ENCODE assay signal across 22 cellular contexts in the genomic region with DNA sequence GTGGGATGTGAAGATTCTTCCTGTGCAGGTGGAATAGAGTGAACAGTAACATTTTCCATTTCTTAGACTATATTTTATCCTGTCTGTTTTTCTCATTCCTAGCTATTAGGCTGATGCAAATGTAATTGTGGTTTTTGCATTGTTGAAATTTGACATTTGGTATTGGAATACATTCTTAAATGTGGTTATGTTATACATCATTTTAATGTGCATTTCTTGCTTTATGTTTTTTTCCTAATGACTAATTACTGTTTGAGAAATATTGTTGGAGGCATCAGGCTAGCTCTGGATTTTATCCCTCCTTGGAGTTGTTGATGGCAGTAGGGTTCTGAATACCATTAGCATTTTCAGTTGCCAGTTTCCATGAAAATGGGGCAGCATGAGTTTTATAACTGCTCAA.
"Had no signal": no experiment of that assay in that cellular context is flagged by ENCODE, and none has a peak within 500 bp of the region (broad histone marks: within the 10 kb centered on the region; RNA-seq: fewer than 3 reads in every experiment).

No MANE protein-coding gene starts in this region.

- DNase-seq: activated CD4-positive, alpha-beta memory T cell treated with anti-CD3 and anti-CD28 coated beads, Interleukin-2, amount 10 ng/mL, durations not matched to agents 7 days and 5 days; activated CD4-positive, alpha-beta T cell treated with anti-CD3 and anti-CD28 coated beads for 1 hour; activated CD4-positive, alpha-beta T cell treated with anti-CD3 and anti-CD28 coated beads for 4 hours; activated CD4-positive, alpha-beta T cell treated with anti-CD3 and anti-CD28 coated beads, Interleukin-2, amount 10 ng/mL, durations not matched to agents 7 days and 5 days; activated CD4-positive, alpha-beta T cell treated with anti-CD3 and anti-CD28 coated beads, Interleukin-2, amount 50 U/mL, for 4 hours; activated effector memory CD4-positive, alpha-beta T cell treated with Interleukin-2 at 50 U/mL for 16 hours; activated gamma-delta T cell treated with Interleukin-2 at 50 U/mL for 16 hours; activated naive CD4-positive, alpha-beta T cell treated with anti-CD3 and anti-CD28 coated beads, Interleukin-2, amount 50 U/mL, for 16 hours; activated naive CD4-positive, alpha-beta T cell treated with Interleukin-2 at 50 U/mL for 16 hours; activated T-cell treated with anti-CD3 and anti-CD28 coated beads, Interleukin-2, amount 50 U/mL, for 4 hours; amygdala; aorta; body of pancreas; central memory CD4-positive, alpha-beta T cell; cerebellar nuclear complex; colonic mucosa; effector memory CD4-positive, alpha-beta T cell; endodermal cell; glutamatergic neuron; heart left ventricle; T-helper 2 cell had no signal

- H3K4me1 ChIP-seq: body of pancreas, colonic mucosa had no signal

- H3K27me3 ChIP-seq: body of pancreas, colonic mucosa had no signal

- H3K27ac ChIP-seq: body of pancreas, colonic mucosa, VCaP had no signal

- H3K9me3 ChIP-seq: body of pancreas, colonic mucosa had no signal

- H3K36me3 ChIP-seq: colonic mucosa, heart left ventricle had no signal

- H3K4me3 ChIP-seq: body of pancreas, colonic mucosa, heart left ventricle had no signal
